Comparison of ENCODE assay signal across 1 cellular context in genomic region chr17:50633683-50634082, GRCh38.
A peak's percentile ranks its signal among the peaks of the same experiment; 100 is the strongest.
TF ChIP-seq lines count a peak whose summit lies in the region.

No MANE protein-coding gene starts in this region.

TF ChIP-seq in HepG2, 621 proteins besides CTCF, POLR2A, EP300 and RAD21:
- peak; percentile 94 for TF ChIP-seq ZNF629 (CRISPR knock-in tag; conservative IDR thresholded peaks at IDR 0.05)
- TF ChIP-seq ZMYM3 (CRISPR knock-in tag; IDR thresholded peaks at IDR 0.05), result peak; percentile 68; the same call in 1 of the 2 replicates
- peak; percentile 25; the same call in 1 of the 2 replicates for TF ChIP-seq KDM1A (CRISPR knock-in tag; IDR thresholded peaks at IDR 0.05)
- no peak for TF ChIP-seq RNF2 (conservative IDR thresholded peaks at IDR 0.05; ENCODE audit: low read depth)
- TF ChIP-seq BATF2 (CRISPR knock-in tag; IDR thresholded peaks at IDR 0.05), result no peak
- 0 out of 2 replicates have a peak, but pooled peaks have one; percentile 1 for TF ChIP-seq ZNF746 (CRISPR knock-in tag; IDR thresholded peaks at IDR 0.05)
TF ChIP-seq in HepG2: peak in this region for 4.
